In the genomic region with DNA sequence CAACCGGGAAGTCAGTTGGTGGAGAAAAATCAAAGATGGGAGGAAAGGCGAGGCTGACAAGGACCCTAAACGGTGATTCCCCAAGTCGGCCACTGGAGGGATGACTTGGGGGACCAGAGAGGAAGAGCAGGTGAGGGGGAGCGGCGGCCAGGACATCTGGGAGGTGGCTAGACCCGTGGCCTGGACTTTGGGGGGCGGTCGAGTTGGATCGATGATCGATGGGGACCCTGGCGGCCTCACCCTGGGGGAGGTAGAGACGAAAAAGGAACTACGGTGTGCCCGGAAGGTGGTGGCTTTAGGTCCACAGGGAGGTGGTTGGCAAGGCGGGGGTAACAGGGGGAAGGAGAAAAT, we compare ENCODE assay signal across 8 cellular contexts. TPM values are rescaled to one million over a fixed set of nuclear protein-coding genes. Genes with fewer than 3 reads are reported as not detected.
DNase-seq lines count a peak whose midpoint lies in the region; ATAC-seq, FAIRE-seq and TF ChIP-seq lines count a peak whose summit lies in the region.

No MANE protein-coding gene starts in this region.

- H3K36me3 ChIP-seq in Peyer's patch (peaks cover 0 to 17% (median 0%) of the 10 kb centered on the region in 3 donors), endodermal cell (ENCODE audit: control insufficient read depth, insufficient read depth, low read length) (peaks cover 20% of the 10 kb centered on the region), neuronal stem cell (replicated peaks in 1 of 2; ENCODE audit: control insufficient read depth in 2 of 2, insufficient read depth in 2 of 2, low read length in 2 of 2) (peaks cover 14 to 30% of the 10 kb centered on the region in 2 donors)

- peak overlapping the region; percentile 100 for H2AK5ac ChIP-seq in neuronal stem cell (ENCODE audit: low read depth, low read length)

- FAIRE-seq in GM12891 (lab: Jason Lieb, UNC), result no peak

- TF ChIP-seq CTCF in Peyer's patch (IDR thresholded peaks at IDR 0.05), result peak in 5 of 6 experiments; percentile 13 to 32 (median 21)
- peak; percentile 57 for TF ChIP-seq CTCF in endodermal cell (conservative IDR thresholded peaks at IDR 0.05)

- DNase-seq in GM12891 (ENCODE audit: insufficient read length, low spot score) (no peak), Peyer's patch (no peak), endodermal cell (peak; percentile 82), neuronal stem cell (ENCODE audit: low spot score) (no peak)
- DNase-seq in stimulated activated CD4-positive, alpha-beta T cell treated with anti-CD3 and anti-CD28 coated beads, Interleukin-4, amount 100 ng/mL, for 24 hours, result no peak

- H3K9me3 ChIP-seq in Peyer's patch (no peaks in the 10 kb centered on the region), endodermal cell (ENCODE audit: control insufficient read depth, low read length) (no peaks in the 10 kb centered on the region), neuronal stem cell (replicated peaks in 1 of 2; ENCODE audit: control insufficient read depth in 2 of 2, insufficient read depth in 1 of 2, low read depth in 1 of 2, low read length in 2 of 2) (no peaks in the 10 kb centered on the region)

- H3K18ac ChIP-seq in neuronal stem cell (ENCODE audit: low read length), result peak overlapping the region; percentile 99

- peak overlapping the region; percentile 92 for H4K91ac ChIP-seq in neuronal stem cell (ENCODE audit: low read depth, low read length, poor library complexity)

- H3K9ac ChIP-seq in endodermal cell (ENCODE audit: extremely low read depth, low read length, poor library complexity, severe bottlenecking), result peak overlapping the region; percentile 85
- peak overlapping the region; percentile 99 for H3K9ac ChIP-seq in neuronal stem cell (ENCODE audit: low read depth, low read length, poor library complexity)

- peak overlapping the region; percentile 82 for H2AFZ ChIP-seq in neuronal stem cell (ENCODE audit: low read length)

- H3K27me3 ChIP-seq in Peyer's patch (no peaks in the 10 kb centered on the region), endodermal cell (ENCODE audit: control insufficient read depth, insufficient read depth, low read length, poor library complexity, severe bottlenecking) (no peaks in the 10 kb centered on the region), neuronal stem cell (ENCODE audit: control insufficient read depth in 3 of 3, insufficient read depth in 3 of 3, low read depth in 1 of 3, low read length in 3 of 3) (no peaks in the 10 kb centered on the region)

- H2BK120ac ChIP-seq in neuronal stem cell (ENCODE audit: low read depth, low read length), result peak overlapping the region; percentile 98

- H2BK5ac ChIP-seq in neuronal stem cell (ENCODE audit: low read length), result peak overlapping the region; percentile 97

- H3K36me3 Mint-ChIP-seq in endodermal cell (ENCODE audit: low read depth), result peaks cover 19% of the 10 kb centered on the region

- ATAC-seq in HG03342 (IDR thresholded peaks at IDR 0.05; ENCODE audit: unreplicated experiment) (no peak), GM18505 (IDR thresholded peaks at IDR 0.05; ENCODE audit: unreplicated experiment) (no peak), GM18861 (IDR thresholded peaks at IDR 0.05; ENCODE audit: unreplicated experiment) (no peak)

- peak overlapping the region; percentile 82 for H4K8ac ChIP-seq in neuronal stem cell (ENCODE audit: low read depth, low read length)

- 27 to 35% methylated on average over 14 to 16 of the region's 16 CpGs for WGBS in endodermal cell (ENCODE audit: insufficient coverage in 1 of 2, insufficient read length in 1 of 2), 2 experiments
- no CpG with 5 or more reads among the region's 16 CpGs for WGBS in neuronal stem cell (ENCODE audit: extremely low coverage in 2 of 2, insufficient read length in 2 of 2, insufficient replicate concordance in 1 of 2), 2 donors

- H3K27me3 Mint-ChIP-seq in endodermal cell (ENCODE audit: insufficient read depth), result no peaks in the 10 kb centered on the region

- H3K4me1 ChIP-seq in Peyer's patch (peaks cover 16 to 84% (median 67%) of the 10 kb centered on the region in 4 donors), endodermal cell (ENCODE audit: control insufficient read depth, insufficient read depth, low read length) (peaks cover 24% of the 10 kb centered on the region), neuronal stem cell (ENCODE audit: control insufficient read depth in 2 of 2, insufficient read depth in 1 of 2, low read depth in 1 of 2, low read length in 2 of 2) (peaks cover 53 to 67% of the 10 kb centered on the region in 2 donors)

- H2BK12ac ChIP-seq in neuronal stem cell (ENCODE audit: low read length), result peak overlapping the region; percentile 33

- peak overlapping the region; percentile 69 for H3K4ac ChIP-seq in neuronal stem cell (ENCODE audit: low read length)

- H3K4me3 ChIP-seq in Peyer's patch (peak overlapping the region; percentile 53 to 76 (median 64)), endodermal cell (ENCODE audit: low read length) (peak overlapping the region; percentile 84), neuronal stem cell (ENCODE audit: low read length in 2 of 2) (peak overlapping the region; percentile 68 to 88)

- peak overlapping the region; percentile 79 for H3K4me2 ChIP-seq in neuronal stem cell (ENCODE audit: insufficient read depth, low read length, poor library complexity, severe bottlenecking)

- TF ChIP-seq POLR2A in GM12891 (IDR thresholded peaks at IDR 0.05; ENCODE audit: low read depth, low read length) (no peak), Peyer's patch (IDR thresholded peaks at IDR 0.05) (no peak), GM18505 (IDR thresholded peaks at IDR 0.05; ENCODE audit: borderline replicate concordance, extremely low read depth, insufficient read depth, insufficient read length) (no peak)

- peak overlapping the region; percentile 94 for H3K27ac Mint-ChIP-seq in endodermal cell

- H3K4me3 Mint-ChIP-seq in endodermal cell, result peak overlapping the region; percentile 70

- H2BK15ac ChIP-seq in neuronal stem cell (ENCODE audit: low read length), result peak overlapping the region; percentile 100

- H3K27ac ChIP-seq in Peyer's patch (peak overlapping the region; percentile 98 to 100 (median 99)), endodermal cell (ENCODE audit: low read depth, low read length) (peak overlapping the region; percentile 81), neuronal stem cell (replicated peaks; ENCODE audit: low read length) (peak overlapping the region; percentile 76)

- H3K4me1 Mint-ChIP-seq in endodermal cell, result peaks cover 43% of the 10 kb centered on the region

- peaks cover 23% of the 10 kb centered on the region for H3K79me1 ChIP-seq in neuronal stem cell (ENCODE audit: low read depth, low read length)

- H3K23ac ChIP-seq in neuronal stem cell (ENCODE audit: low read depth, low read length, poor library complexity), result peak overlapping the region; percentile 91

- no peaks in the 10 kb centered on the region for H3K9me3 Mint-ChIP-seq in endodermal cell

- peak overlapping the region; percentile 56 for H3K14ac ChIP-seq in neuronal stem cell (ENCODE audit: low read length)

TF ChIP-seq in GM12891, 5 proteins besides CTCF, POLR2A, EP300 and RAD21:
- TF ChIP-seq POLR2AphosphoS5 (IDR thresholded peaks at IDR 0.05; ENCODE audit: low read depth, low read length), result no peak
- TF ChIP-seq SPI1 (IDR thresholded peaks at IDR 0.05; ENCODE audit: low read depth, low read length), result 0 out of 2 replicates have a peak, but pooled peaks have one; percentile 19

RNA-seq across cellular contexts. Expression of a gene that starts 7.6 kb away (rescaled TPM):
- polyA plus RNA-seq in GM12891 (2012; ENCODE audit: low read depth, missing spikeins), result 297 TPM
- total RNA-seq in Peyer's patch (100 to 1,000 TPM; 258 to 623 (median 458) TPM), endodermal cell (100 to 1,000 TPM; 282 to 301 TPM)
- 403 TPM for polyA plus RNA-seq in endodermal cell (2013, experiment 1 of 2)
- 310 TPM for polyA plus RNA-seq in endodermal cell (2013, experiment 2 of 2)
- 218 TPM for polyA plus RNA-seq in neuronal stem cell (2013, experiment 1 of 2)
- 217 TPM for polyA plus RNA-seq in neuronal stem cell (2013, experiment 2 of 2)

RNA-seq across cellular contexts. Expression of a gene that starts 13.1 kb away (rescaled TPM):
- 16.2 TPM for polyA plus RNA-seq in GM12891 (2012; ENCODE audit: low read depth, missing spikeins)
- 100 to 1,000 TPM in 1 of 4 donors, 10 to 100 TPM in 3; 34.7 to 205 (median 98.9) TPM for total RNA-seq in Peyer's patch
- total RNA-seq in endodermal cell, result 100 to 1,000 TPM; 183 to 185 TPM
- 126 TPM for polyA plus RNA-seq in endodermal cell (2013, experiment 1 of 2)
- polyA plus RNA-seq in endodermal cell (2013, experiment 2 of 2), result 115 TPM
- 98.3 TPM for polyA plus RNA-seq in neuronal stem cell (2013, experiment 1 of 2)
- polyA plus RNA-seq in neuronal stem cell (2013, experiment 2 of 2), result 99.9 TPM

RNA-seq across cellular contexts. Expression of a gene that starts 13.8 kb away (rescaled TPM):
- 47.7 TPM for polyA plus RNA-seq in GM12891 (2012; ENCODE audit: low read depth, missing spikeins)
- 10 to 100 TPM; 39.6 to 87.7 (median 80.0) TPM for total RNA-seq in Peyer's patch
- total RNA-seq in endodermal cell, result 10 to 100 TPM; 45.1 to 46.0 TPM
- polyA plus RNA-seq in endodermal cell (2013, experiment 1 of 2), result 18.2 TPM
- 19.0 TPM for polyA plus RNA-seq in endodermal cell (2013, experiment 2 of 2)
- polyA plus RNA-seq in neuronal stem cell (2013, experiment 1 of 2), result 23.8 TPM
- 24.1 TPM for polyA plus RNA-seq in neuronal stem cell (2013, experiment 2 of 2)

RNA-seq across cellular contexts. Expression of a gene that starts 19.9 kb away (rescaled TPM):
- 209 TPM for polyA plus RNA-seq in GM12891 (2012; ENCODE audit: low read depth, missing spikeins)
- total RNA-seq in Peyer's patch (100 to 1,000 TPM in 3 of 4 donors, 10 to 100 TPM in 1; 88.3 to 299 (median 206) TPM), endodermal cell (100 to 1,000 TPM; 144 to 159 TPM)
- polyA plus RNA-seq in endodermal cell (2013, experiment 1 of 2), result 108 TPM
- 96.0 TPM for polyA plus RNA-seq in endodermal cell (2013, experiment 2 of 2)
- polyA plus RNA-seq in neuronal stem cell (2013, experiment 1 of 2), result 106 TPM
- 101 TPM for polyA plus RNA-seq in neuronal stem cell (2013, experiment 2 of 2)

RNA-seq across cellular contexts. Expression of a gene that starts 23.7 kb away (rescaled TPM):
- 1.5 TPM for polyA plus RNA-seq in GM12891 (2012; ENCODE audit: low read depth, missing spikeins)
- 1 to 10 TPM in 1 of 4 donors, not detected in 3; 1.9 TPM for total RNA-seq in Peyer's patch
- total RNA-seq in endodermal cell, result 10 to 100 TPM; 21.5 to 28.5 TPM
- polyA plus RNA-seq in endodermal cell (2013, experiment 1 of 2), result 26.4 TPM
- polyA plus RNA-seq in endodermal cell (2013, experiment 2 of 2), result 19.3 TPM
- polyA plus RNA-seq in neuronal stem cell (2013, experiment 1 of 2), result 14.0 TPM
- 12.8 TPM for polyA plus RNA-seq in neuronal stem cell (2013, experiment 2 of 2)
